Comparison of ENCODE assay signal across 1 cellular context in the genomic region with DNA sequence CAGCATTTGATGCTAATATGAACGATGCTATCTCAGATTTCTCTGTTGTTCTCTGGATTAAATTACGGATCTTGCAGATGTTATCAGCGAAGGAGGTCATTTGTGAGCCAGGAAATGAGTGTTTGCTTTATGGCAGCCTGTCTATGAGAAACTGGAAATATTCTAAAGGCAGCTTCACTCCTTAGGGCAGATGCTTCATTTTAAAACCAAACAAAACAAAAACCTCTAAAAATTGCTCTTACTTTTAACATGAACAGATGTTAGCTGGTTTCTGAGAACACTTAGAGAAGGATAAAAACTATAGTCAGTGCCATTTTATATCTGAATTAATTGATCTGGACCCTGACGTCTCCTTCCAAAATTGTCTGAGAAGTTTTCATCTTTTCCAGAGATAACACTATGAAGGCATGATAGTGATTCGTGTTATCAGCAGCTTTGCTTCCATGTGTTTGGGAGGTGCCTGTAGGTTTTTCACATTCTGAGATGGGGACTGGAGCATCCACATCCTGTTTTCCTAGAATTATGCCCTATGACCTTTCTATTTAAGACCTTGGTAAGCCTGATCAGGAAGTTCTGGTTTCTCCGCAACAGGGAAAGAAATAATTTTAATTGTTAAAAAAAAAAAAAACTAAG.
TF ChIP-seq lines count a peak whose summit lies in the region.

No MANE protein-coding gene starts in this region.

TF ChIP-seq in K562, 482 proteins besides CTCF, POLR2A, EP300 and RAD21 (continued from another document and continues in another):
- TF ChIP-seq, protein P1, sequence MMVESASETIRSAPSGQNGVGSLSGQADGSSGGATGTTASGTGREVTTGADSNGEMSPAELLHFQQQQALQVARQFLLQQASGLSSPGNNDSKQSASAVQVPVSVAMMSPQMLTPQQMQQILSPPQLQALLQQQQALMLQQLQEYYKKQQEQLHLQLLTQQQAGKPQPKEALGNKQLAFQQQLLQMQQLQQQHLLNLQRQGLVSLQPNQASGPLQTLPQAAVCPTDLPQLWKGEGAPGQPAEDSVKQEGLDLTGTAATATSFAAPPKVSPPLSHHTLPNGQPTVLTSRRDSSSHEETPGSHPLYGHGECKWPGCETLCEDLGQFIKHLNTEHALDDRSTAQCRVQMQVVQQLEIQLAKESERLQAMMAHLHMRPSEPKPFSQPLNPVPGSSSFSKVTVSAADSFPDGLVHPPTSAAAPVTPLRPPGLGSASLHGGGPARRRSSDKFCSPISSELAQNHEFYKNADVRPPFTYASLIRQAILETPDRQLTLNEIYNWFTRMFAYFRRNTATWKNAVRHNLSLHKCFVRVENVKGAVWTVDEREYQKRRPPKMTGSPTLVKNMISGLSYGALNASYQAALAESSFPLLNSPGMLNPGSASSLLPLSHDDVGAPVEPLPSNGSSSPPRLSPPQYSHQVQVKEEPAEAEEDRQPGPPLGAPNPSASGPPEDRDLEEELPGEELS (CRISPR knock-in tag; IDR thresholded peaks at IDR 0.05; ENCODE audit: borderline replicate concordance): no peak
- TF ChIP-seq MNT (conservative IDR thresholded peaks at IDR 0.05): peak; percentile 39 to 69; a peak in 2 of 4 replicates
- peak; percentile 44 for TF ChIP-seq TAL1 (IDR thresholded peaks at IDR 0.05)
- TF ChIP-seq ZKSCAN8 (CRISPR knock-in tag; IDR thresholded peaks at IDR 0.05): 0 out of 2 replicates have a peak, but pooled peaks have one; percentile 26
- TF ChIP-seq BCL6 (CRISPR knock-in tag; IDR thresholded peaks at IDR 0.05): 0 out of 2 replicates have a peak, but pooled peaks have one; percentile 49
- TF ChIP-seq ZNF408 (CRISPR knock-in tag; IDR thresholded peaks at IDR 0.05; ENCODE audit: low read depth): no peak
- TF ChIP-seq CXXC5 (CRISPR knock-in tag; IDR thresholded peaks at IDR 0.05): peak; percentile 69
- 0 out of 2 replicates have a peak, but pooled peaks have one; percentile 45 for TF ChIP-seq RBFOX2 (IDR thresholded peaks at IDR 0.05; ENCODE audit: low read depth, low read length)
- peak; percentile 58; the same call in 1 of the 2 replicates for TF ChIP-seq ZC3H11A (IDR thresholded peaks at IDR 0.05; ENCODE audit: low read depth, low read length)
- TF ChIP-seq NR3C1 (CRISPR knock-in tag; IDR thresholded peaks at IDR 0.05): no peak
- TF ChIP-seq ZNF263 (CRISPR knock-in tag; IDR thresholded peaks at IDR 0.05; ENCODE audit: borderline replicate concordance): no peak
- no peak for TF ChIP-seq SAFB (IDR thresholded peaks at IDR 0.05; ENCODE audit: borderline replicate concordance, low read depth, low read length)
- TF ChIP-seq, protein P2, sequence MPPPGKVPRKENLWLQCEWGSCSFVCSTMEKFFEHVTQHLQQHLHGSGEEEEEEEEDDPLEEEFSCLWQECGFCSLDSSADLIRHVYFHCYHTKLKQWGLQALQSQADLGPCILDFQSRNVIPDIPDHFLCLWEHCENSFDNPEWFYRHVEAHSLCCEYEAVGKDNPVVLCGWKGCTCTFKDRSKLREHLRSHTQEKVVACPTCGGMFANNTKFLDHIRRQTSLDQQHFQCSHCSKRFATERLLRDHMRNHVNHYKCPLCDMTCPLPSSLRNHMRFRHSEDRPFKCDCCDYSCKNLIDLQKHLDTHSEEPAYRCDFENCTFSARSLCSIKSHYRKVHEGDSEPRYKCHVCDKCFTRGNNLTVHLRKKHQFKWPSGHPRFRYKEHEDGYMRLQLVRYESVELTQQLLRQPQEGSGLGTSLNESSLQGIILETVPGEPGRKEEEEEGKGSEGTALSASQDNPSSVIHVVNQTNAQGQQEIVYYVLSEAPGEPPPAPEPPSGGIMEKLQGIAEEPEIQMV (tag; conservative IDR thresholded peaks at IDR 0.05; ENCODE audit: low read depth): peak; percentile 70
- TF ChIP-seq BCLAF1 (IDR thresholded peaks at IDR 0.05; ENCODE audit: borderline replicate concordance in 1 of 2, control insufficient read depth in 1 of 2, low read depth in 2 of 2, low read length in 1 of 2): no peak
- TF ChIP-seq EHMT2 (IDR thresholded peaks at IDR 0.05): no peak
- TF ChIP-seq, protein P3, sequence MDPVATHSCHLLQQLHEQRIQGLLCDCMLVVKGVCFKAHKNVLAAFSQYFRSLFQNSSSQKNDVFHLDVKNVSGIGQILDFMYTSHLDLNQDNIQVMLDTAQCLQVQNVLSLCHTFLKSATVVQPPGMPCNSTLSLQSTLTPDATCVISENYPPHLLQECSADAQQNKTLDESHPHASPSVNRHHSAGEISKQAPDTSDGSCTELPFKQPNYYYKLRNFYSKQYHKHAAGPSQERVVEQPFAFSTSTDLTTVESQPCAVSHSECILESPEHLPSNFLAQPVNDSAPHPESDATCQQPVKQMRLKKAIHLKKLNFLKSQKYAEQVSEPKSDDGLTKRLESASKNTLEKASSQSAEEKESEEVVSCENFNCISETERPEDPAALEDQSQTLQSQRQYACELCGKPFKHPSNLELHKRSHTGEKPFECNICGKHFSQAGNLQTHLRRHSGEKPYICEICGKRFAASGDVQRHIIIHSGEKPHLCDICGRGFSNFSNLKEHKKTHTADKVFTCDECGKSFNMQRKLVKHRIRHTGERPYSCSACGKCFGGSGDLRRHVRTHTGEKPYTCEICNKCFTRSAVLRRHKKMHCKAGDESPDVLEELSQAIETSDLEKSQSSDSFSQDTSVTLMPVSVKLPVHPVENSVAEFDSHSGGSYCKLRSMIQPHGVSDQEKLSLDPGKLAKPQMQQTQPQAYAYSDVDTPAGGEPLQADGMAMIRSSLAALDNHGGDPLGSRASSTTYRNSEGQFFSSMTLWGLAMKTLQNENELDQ (CRISPR knock-in tag; IDR thresholded peaks at IDR 0.05; ENCODE audit: borderline replicate concordance): no peak
- TF ChIP-seq DMBX1 (CRISPR knock-in tag; IDR thresholded peaks at IDR 0.05; ENCODE audit: borderline replicate concordance): peak; percentile 90
- peak; percentile 39; the same call in 1 of the 2 replicates for TF ChIP-seq ZNF583 (CRISPR knock-in tag; IDR thresholded peaks at IDR 0.05)
- TF ChIP-seq KLF16 (IDR thresholded peaks at IDR 0.05): no peak
- TF ChIP-seq ESRRA (IDR thresholded peaks at IDR 0.05; ENCODE audit: borderline replicate concordance, low read depth): peak; percentile 53
- TF ChIP-seq, protein P4, sequence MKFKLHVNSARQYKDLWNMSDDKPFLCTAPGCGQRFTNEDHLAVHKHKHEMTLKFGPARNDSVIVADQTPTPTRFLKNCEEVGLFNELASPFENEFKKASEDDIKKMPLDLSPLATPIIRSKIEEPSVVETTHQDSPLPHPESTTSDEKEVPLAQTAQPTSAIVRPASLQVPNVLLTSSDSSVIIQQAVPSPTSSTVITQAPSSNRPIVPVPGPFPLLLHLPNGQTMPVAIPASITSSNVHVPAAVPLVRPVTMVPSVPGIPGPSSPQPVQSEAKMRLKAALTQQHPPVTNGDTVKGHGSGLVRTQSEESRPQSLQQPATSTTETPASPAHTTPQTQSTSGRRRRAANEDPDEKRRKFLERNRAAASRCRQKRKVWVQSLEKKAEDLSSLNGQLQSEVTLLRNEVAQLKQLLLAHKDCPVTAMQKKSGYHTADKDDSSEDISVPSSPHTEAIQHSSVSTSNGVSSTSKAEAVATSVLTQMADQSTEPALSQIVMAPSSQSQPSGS (CRISPR knock-in tag; IDR thresholded peaks at IDR 0.05): no peak
- TF ChIP-seq HDAC3 (IDR thresholded peaks at IDR 0.05; ENCODE audit: borderline replicate concordance, partially characterized antibody): peak; percentile 47
- peak; percentile 74 to 81; a peak in 2 of 4 replicates for TF ChIP-seq TBL1XR1 (IDR thresholded peaks at IDR 0.05; ENCODE audit: low read length in 2 of 2)
- TF ChIP-seq, protein P5, sequence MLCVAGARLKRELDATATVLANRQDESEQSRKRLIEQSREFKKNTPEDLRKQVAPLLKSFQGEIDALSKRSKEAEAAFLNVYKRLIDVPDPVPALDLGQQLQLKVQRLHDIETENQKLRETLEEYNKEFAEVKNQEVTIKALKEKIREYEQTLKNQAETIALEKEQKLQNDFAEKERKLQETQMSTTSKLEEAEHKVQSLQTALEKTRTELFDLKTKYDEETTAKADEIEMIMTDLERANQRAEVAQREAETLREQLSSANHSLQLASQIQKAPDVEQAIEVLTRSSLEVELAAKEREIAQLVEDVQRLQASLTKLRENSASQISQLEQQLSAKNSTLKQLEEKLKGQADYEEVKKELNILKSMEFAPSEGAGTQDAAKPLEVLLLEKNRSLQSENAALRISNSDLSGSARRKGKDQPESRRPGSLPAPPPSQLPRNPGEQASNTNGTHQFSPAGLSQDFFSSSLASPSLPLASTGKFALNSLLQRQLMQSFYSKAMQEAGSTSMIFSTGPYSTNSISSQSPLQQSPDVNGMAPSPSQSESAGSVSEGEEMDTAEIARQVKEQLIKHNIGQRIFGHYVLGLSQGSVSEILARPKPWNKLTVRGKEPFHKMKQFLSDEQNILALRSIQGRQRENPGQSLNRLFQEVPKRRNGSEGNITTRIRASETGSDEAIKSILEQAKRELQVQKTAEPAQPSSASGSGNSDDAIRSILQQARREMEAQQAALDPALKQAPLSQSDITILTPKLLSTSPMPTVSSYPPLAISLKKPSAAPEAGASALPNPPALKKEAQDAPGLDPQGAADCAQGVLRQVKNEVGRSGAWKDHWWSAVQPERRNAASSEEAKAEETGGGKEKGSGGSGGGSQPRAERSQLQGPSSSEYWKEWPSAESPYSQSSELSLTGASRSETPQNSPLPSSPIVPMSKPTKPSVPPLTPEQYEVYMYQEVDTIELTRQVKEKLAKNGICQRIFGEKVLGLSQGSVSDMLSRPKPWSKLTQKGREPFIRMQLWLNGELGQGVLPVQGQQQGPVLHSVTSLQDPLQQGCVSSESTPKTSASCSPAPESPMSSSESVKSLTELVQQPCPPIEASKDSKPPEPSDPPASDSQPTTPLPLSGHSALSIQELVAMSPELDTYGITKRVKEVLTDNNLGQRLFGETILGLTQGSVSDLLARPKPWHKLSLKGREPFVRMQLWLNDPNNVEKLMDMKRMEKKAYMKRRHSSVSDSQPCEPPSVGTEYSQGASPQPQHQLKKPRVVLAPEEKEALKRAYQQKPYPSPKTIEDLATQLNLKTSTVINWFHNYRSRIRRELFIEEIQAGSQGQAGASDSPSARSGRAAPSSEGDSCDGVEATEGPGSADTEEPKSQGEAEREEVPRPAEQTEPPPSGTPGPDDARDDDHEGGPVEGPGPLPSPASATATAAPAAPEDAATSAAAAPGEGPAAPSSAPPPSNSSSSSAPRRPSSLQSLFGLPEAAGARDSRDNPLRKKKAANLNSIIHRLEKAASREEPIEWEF (CRISPR knock-in tag; IDR thresholded peaks at IDR 0.05): 0 out of 2 replicates have a peak, but pooled peaks have one; percentile 31
- TF ChIP-seq ATF1 (CRISPR knock-in tag; IDR thresholded peaks at IDR 0.05): no peak
- TF ChIP-seq ATF1 (tag; IDR thresholded peaks at IDR 0.05): peak; percentile 52; the same call in 1 of the 2 replicates
- TF ChIP-seq SMARCA4 (IDR thresholded peaks at IDR 0.05): peak; percentile 87
- TF ChIP-seq KAT8 (IDR thresholded peaks at IDR 0.05; ENCODE audit: low read depth): no peak
- TF ChIP-seq, protein P6, sequence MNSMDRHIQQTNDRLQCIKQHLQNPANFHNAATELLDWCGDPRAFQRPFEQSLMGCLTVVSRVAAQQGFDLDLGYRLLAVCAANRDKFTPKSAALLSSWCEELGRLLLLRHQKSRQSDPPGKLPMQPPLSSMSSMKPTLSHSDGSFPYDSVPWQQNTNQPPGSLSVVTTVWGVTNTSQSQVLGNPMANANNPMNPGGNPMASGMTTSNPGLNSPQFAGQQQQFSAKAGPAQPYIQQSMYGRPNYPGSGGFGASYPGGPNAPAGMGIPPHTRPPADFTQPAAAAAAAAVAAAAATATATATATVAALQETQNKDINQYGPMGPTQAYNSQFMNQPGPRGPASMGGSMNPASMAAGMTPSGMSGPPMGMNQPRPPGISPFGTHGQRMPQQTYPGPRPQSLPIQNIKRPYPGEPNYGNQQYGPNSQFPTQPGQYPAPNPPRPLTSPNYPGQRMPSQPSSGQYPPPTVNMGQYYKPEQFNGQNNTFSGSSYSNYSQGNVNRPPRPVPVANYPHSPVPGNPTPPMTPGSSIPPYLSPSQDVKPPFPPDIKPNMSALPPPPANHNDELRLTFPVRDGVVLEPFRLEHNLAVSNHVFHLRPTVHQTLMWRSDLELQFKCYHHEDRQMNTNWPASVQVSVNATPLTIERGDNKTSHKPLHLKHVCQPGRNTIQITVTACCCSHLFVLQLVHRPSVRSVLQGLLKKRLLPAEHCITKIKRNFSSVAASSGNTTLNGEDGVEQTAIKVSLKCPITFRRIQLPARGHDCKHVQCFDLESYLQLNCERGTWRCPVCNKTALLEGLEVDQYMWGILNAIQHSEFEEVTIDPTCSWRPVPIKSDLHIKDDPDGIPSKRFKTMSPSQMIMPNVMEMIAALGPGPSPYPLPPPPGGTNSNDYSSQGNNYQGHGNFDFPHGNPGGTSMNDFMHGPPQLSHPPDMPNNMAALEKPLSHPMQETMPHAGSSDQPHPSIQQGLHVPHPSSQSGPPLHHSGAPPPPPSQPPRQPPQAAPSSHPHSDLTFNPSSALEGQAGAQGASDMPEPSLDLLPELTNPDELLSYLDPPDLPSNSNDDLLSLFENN (IDR thresholded peaks at IDR 0.05; ENCODE audit: low read depth in 2 of 2, low read length in 2 of 2): no peak
- TF ChIP-seq SMAD1 (IDR thresholded peaks at IDR 0.05; ENCODE audit: low read depth, low read length, partially characterized antibody): no peak
- TF ChIP-seq PHF20 (IDR thresholded peaks at IDR 0.05; ENCODE audit: partially characterized antibody): no peak
